In the genomic region with DNA sequence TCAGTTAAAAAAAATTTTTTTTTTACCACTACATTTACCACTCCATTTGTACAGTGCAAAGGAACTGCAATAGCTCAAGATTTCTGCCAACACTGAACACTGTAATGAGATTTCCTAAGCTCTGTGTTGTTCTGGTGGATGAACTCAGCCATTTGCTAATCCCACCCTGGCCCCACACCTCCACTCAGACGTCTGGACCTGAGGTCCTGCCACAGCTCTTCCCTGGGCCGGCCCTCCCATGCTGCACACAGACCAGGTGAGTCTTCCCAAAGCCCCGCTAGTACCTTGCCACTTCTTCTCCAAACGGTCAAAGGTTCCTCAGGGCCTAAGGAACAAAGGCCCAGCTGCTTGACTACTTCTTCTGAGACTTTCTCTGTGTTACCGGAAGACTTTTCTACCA, we compare ENCODE assay signal across 10 cellular contexts. TPM values are rescaled to one million over a fixed set of nuclear protein-coding genes. Genes with fewer than 3 reads are reported as not detected.
DNase-seq lines count a peak whose midpoint lies in the region; ATAC-seq and TF ChIP-seq lines count a peak whose summit lies in the region.
"Had no signal": no experiment of that assay in that cellular context is flagged by ENCODE, and none has a peak within 500 bp of the region (broad histone marks: within the 10 kb centered on the region; RNA-seq: fewer than 3 reads in every experiment).

No MANE protein-coding gene starts in this region.

- no peak for TF ChIP-seq CTCF in heart left ventricle (IDR thresholded peaks at IDR 0.05)
- TF ChIP-seq CTCF in endodermal cell (conservative IDR thresholded peaks at IDR 0.05) = no peak
- TF ChIP-seq CTCF in nephron (IDR thresholded peaks at IDR 0.05; ENCODE audit: unreplicated experiment in 3 of 3) = no peak
- TF ChIP-seq CTCF in upper lobe of right lung (IDR thresholded peaks at IDR 0.05) = no peak

- 75 to 80% (median 78%) methylated on average over 5 of the region's 5 CpGs for WGBS in heart left ventricle, 4 donors
- 87 to 100% methylated on average over 3 to 5 of the region's 5 CpGs for WGBS in endodermal cell (ENCODE audit: insufficient coverage in 1 of 2, insufficient read length in 1 of 2), 2 experiments

- H3K4me3 Mint-ChIP-seq in endodermal cell = no peak overlapping the region
- peak overlapping the region in 1 of 3 experiments; percentile 44 for H3K4me3 Mint-ChIP-seq in nephron

- intact Hi-C loops in heart left ventricle (cut with DNase I) (loop anchor here in 7 of 10 donors (5.0 to 10.0 kb wide), 5 partner anchors 33 to 153 kb away; no protein-coding TSS in a partner anchor), Right ventricle myocardium superior (cut with DNase I) (loop anchor here (5.0 to 10.0 kb wide), 2 partner anchors 33 to 150 kb away; no protein-coding TSS in a partner anchor), upper lobe of right lung (cut with DNase I) (no loop called here)

- peak overlapping the region; percentile 52 for H3K27ac Mint-ChIP-seq in endodermal cell
- peak overlapping the region; percentile 91 to 95 (median 93) for H3K27ac Mint-ChIP-seq in nephron

- H3K4me1 ChIP-seq in heart left ventricle (peaks cover 19 to 93% (median 82%) of the 10 kb centered on the region in 12 donors), endodermal cell (ENCODE audit: control insufficient read depth, insufficient read depth, low read length) (peaks cover 11% of the 10 kb centered on the region), upper lobe of right lung (peaks cover 74% of the 10 kb centered on the region)

- DNase-seq in heart left ventricle = no peak
- no peak for DNase-seq in Right ventricle myocardium superior
- no peak for DNase-seq in endodermal cell
- no peak for DNase-seq in upper lobe of right lung
- DNase-seq in AG08395 (ENCODE audit: low spot score) = no peak
- no peak for DNase-seq in NCI-H1694 (lab: John Stamatoyannopoulos, UW)
- DNase-seq: activated gamma-delta T cell had no signal

- H3K27me3 ChIP-seq in heart left ventricle (no peaks in the 10 kb centered on the region), endodermal cell (ENCODE audit: control insufficient read depth, insufficient read depth, low read length, poor library complexity, severe bottlenecking) (no peaks in the 10 kb centered on the region), upper lobe of right lung (no peaks in the 10 kb centered on the region)

- peak in 1 of 4 donors; percentile 1 for ATAC-seq in heart left ventricle
- ATAC-seq in Right ventricle myocardium superior (ENCODE audit: poor library complexity) = no peak
- no peak for ATAC-seq in upper lobe of right lung
- ATAC-seq in HG03025 (IDR thresholded peaks at IDR 0.05; ENCODE audit: low FRiP score, unreplicated experiment) = no peak

- H3K4me1 Mint-ChIP-seq in endodermal cell = peaks cover 53% of the 10 kb centered on the region
- peaks cover 89% of the 10 kb centered on the region for H3K4me1 Mint-ChIP-seq in nephron

- no peaks in the 10 kb centered on the region for H3K27me3 Mint-ChIP-seq in endodermal cell (ENCODE audit: insufficient read depth)
- H3K27me3 Mint-ChIP-seq in nephron (ENCODE audit: low read depth) = no peaks in the 10 kb centered on the region

- no peaks in the 10 kb centered on the region for H3K9me3 Mint-ChIP-seq in endodermal cell
- no peaks in the 10 kb centered on the region for H3K9me3 Mint-ChIP-seq in nephron

- peaks cover 0 to 40% (median 0%) of the 10 kb centered on the region in 9 donors for H3K36me3 ChIP-seq in heart left ventricle
- peaks cover 42% of the 10 kb centered on the region for H3K36me3 ChIP-seq in endodermal cell (ENCODE audit: control insufficient read depth, insufficient read depth, low read length)
- peaks cover 8% of the 10 kb centered on the region for H3K36me3 ChIP-seq in upper lobe of right lung

- H3K9me3 ChIP-seq in heart left ventricle (no peaks in the 10 kb centered on the region), endodermal cell (ENCODE audit: control insufficient read depth, low read length) (no peaks in the 10 kb centered on the region), upper lobe of right lung (no peaks in the 10 kb centered on the region)

- peaks cover 12% of the 10 kb centered on the region for H3K36me3 Mint-ChIP-seq in endodermal cell (ENCODE audit: low read depth)
- H3K36me3 Mint-ChIP-seq in nephron (ENCODE audit: low read depth) = peaks cover 18% of the 10 kb centered on the region

- H3K9ac ChIP-seq in endodermal cell (ENCODE audit: extremely low read depth, low read length, poor library complexity, severe bottlenecking) = no peak overlapping the region

- no peak for TF ChIP-seq POLR2A in heart left ventricle (IDR thresholded peaks at IDR 0.05)

- peak overlapping the region; percentile 44 to 97 (median 90) for H3K27ac ChIP-seq in heart left ventricle
- H3K27ac ChIP-seq in endodermal cell (ENCODE audit: low read depth, low read length) = no peak overlapping the region
- H3K27ac ChIP-seq in upper lobe of right lung = peak overlapping the region; percentile 77
- H3K27ac ChIP-seq: HL-60 had no signal

- peak overlapping the region in 2 of 12 donors; percentile 25 to 32 for H3K4me3 ChIP-seq in heart left ventricle
- no peak overlapping the region for H3K4me3 ChIP-seq in endodermal cell (ENCODE audit: low read length)
- H3K4me3 ChIP-seq in upper lobe of right lung = no peak overlapping the region

RNA-seq across cellular contexts. Expression of a gene that starts 56.4 kb away (rescaled TPM):
- total RNA-seq in heart left ventricle (1 to 10 TPM in 7 of 9 donors, under 1 TPM in 2; 0.61 to 6.2 (median 1.6) TPM), Right ventricle myocardium superior (1.9 TPM), endodermal cell (under 1 TPM in 1 of 2 donors, not detected in 1; 0.42 TPM), upper lobe of right lung (1.9 TPM)
- 1 to 10 TPM; 1.3 to 2.9 TPM for polyA plus RNA-seq in heart left ventricle
- 2.4 TPM for polyA plus RNA-seq in endodermal cell (2013, experiment 1 of 2)
- polyA plus RNA-seq in endodermal cell (2013, experiment 2 of 2) = 2.3 TPM
